ENCODE assay signal across 14 cellular contexts in the genomic region with DNA sequence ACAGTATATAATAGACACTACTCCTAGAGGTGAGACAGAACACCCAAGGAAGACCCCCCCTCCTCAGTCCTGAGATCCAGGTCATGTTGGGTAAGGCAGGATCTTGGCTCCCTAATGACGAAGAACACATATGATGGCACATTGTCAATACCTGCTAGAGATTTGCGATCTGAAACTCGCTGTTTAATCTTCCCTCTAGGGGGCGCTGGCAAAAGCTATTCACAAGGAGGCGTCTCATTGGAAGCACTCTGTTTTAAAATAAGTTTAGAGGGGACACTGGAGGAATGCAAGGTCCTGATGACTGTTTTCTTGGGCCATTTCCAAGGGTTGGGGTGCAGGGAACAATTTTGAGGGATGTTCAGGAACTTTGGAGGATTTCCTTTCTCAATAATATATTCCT.
DNase-seq lines count a peak whose midpoint lies in the region; ATAC-seq, FAIRE-seq and TF ChIP-seq lines count a peak whose summit lies in the region.
"Had no signal": no experiment of that assay in that cellular context is flagged by ENCODE, and none has a peak within 500 bp of the region (broad histone marks: within the 10 kb centered on the region; RNA-seq: fewer than 3 reads in every experiment).

No MANE protein-coding gene starts in this region.

- H3K4me1 ChIP-seq in K562 (replicated peaks in 1 of 2; ENCODE audit: control insufficient read depth in 2 of 2, insufficient read depth in 2 of 2, low read length in 2 of 2), result no peaks in the 10 kb centered on the region
- H3K4me1 ChIP-seq: A549, gastroesophageal sphincter, left lung, spleen had no signal

- in situ Hi-C loops in KBM-7 (cut with MboI; ENCODE audit: low pct_unique_long_range_greater_than_20kb, low sequenced_read_pairs), result no loop called here
- in situ Hi-C loops in K562 (cut with MboI), result no loop called here

- no peaks in the 10 kb centered on the region for H4K20me1 ChIP-seq in K562 (replicated peaks; ENCODE audit: control insufficient read depth, insufficient read depth, low read length)

- H3K36me3 ChIP-seq in K562 (ENCODE audit: control insufficient read depth, insufficient read depth, low read length), result no peaks in the 10 kb centered on the region
- H3K36me3 ChIP-seq: gastroesophageal sphincter, left lung, spleen had no signal

- CTCF ChIA-PET in K562 (lab: Yijun Ruan, JAX; ENCODE audit: low intra/inter-chr PET ratio), result no interaction called here

- no TSS peak for BruUV-seq in K562 (replicated peaks; lab: Mats Ljungman, UMichigan)

- H3K9me3 Mint-ChIP-seq in neural crest cell, result peaks cover 3% of the 10 kb centered on the region

- no peak overlapping the region for H3K27ac Mint-ChIP-seq in neural crest cell (ENCODE audit: unreplicated experiment)
- H3K27ac Mint-ChIP-seq: dendritic cell treated with granulocyte-macrophage colony-stimulating factor and Interleukin-4, amounts not matched to agents 40 ng/mL and 50 ng/mL, for 4 days had no signal

- no peaks in the 10 kb centered on the region for H3K4me1 Mint-ChIP-seq in neural crest cell

- no peak overlapping the region for H3K9ac ChIP-seq in K562 (ENCODE audit: insufficient read depth in 1 of 2, low read depth in 2 of 2, low read length in 2 of 2)

- H3K4me2 ChIP-seq in K562 (ENCODE audit: insufficient read depth, low read length), result no peak overlapping the region
- H3K4me2 ChIP-seq: A549 had no signal

- POLR2A ChIA-PET in K562 (lab: Yijun Ruan, JAX), result no interaction called here

- no peak for TF ChIP-seq POLR2A in K562 (conservative IDR thresholded peaks at IDR 0.05)

- no peak for FAIRE-seq in K562 (lab: Jason Lieb, UNC)
- FAIRE-seq: A549 had no signal

- no peaks in the 10 kb centered on the region for H3K79me2 ChIP-seq in K562 (ENCODE audit: control insufficient read depth, insufficient read depth, low read length)

- no peak overlapping the region for H3K27ac ChIP-seq in K562 (ENCODE audit: extremely low read depth, low read depth, low read length)
- H3K27ac ChIP-seq: A549, gastroesophageal sphincter, left lung, spleen had no signal

- H3K4me3 ChIP-seq in K562, result no peak overlapping the region
- H3K4me3 ChIP-seq: A549, gastroesophageal sphincter, left lung, spleen had no signal

- H2AFZ ChIP-seq in K562 (ENCODE audit: low read depth, low read length), result no peak overlapping the region

- ATAC-seq in K562, result no peak
- ATAC-seq: A549, gastroesophageal sphincter, left lung, Right ventricle myocardium inferior had no signal

- no peaks in the 10 kb centered on the region for H3K36me3 Mint-ChIP-seq in neural crest cell (ENCODE audit: low read depth)

- 0% methylated on average over 5 of the region's 5 CpGs for WGBS in K562 (ENCODE audit: insufficient coverage, low coverage, missing lambda C conversion rate)

- no peak for TF ChIP-seq EP300 in K562 (IDR thresholded peaks at IDR 0.05; ENCODE audit: low read length)

- TF ChIP-seq RAD21 in K562 (CRISPR knock-in tag; conservative IDR thresholded peaks at IDR 0.05 in 1 of 2, IDR thresholded peaks at IDR 0.05 in 1 of 2), result no peak

- no peak overlapping the region for H3K4me3 Mint-ChIP-seq in neural crest cell
- H3K4me3 Mint-ChIP-seq: dendritic cell treated with granulocyte-macrophage colony-stimulating factor and Interleukin-4, amounts not matched to agents 40 ng/mL and 50 ng/mL, for 4 days had no signal

- DNase-seq in NCI-H748 (lab: John Stamatoyannopoulos, UW; ENCODE audit: unreplicated experiment) (peak; percentile 8), NCI-H748 treated with DMSO at 0.1 percent for 48 hours (lab: John Stamatoyannopoulos, UW) (no peak), KBM-7 (peak; percentile 12), K562 (ENCODE audit: extremely low read depth in 1 of 4, low spot score in 3 of 4) (peak in 3 of 4 experiments; percentile 6 to 16 (median 12)), neural crest cell (ENCODE audit: low read depth, low spot score) (no peak), mesenteric fat pad (ENCODE audit: low spot score) (no peak), NCI-H226 (no peak), DMS153 treated with DMSO at 0.1 percent for 48 hours (lab: John Stamatoyannopoulos, UW; ENCODE audit: unreplicated experiment) (no peak)
- DNase-seq: left lung, spleen had no signal

- no peaks in the 10 kb centered on the region for H3K9me1 ChIP-seq in K562 (ENCODE audit: control insufficient read depth, insufficient read depth, low read length)

- no peaks in the 10 kb centered on the region for H3K27me3 ChIP-seq in K562 (ENCODE audit: control insufficient read depth in 2 of 2, insufficient read depth in 2 of 2, low read length in 2 of 2)
- H3K27me3 ChIP-seq: gastroesophageal sphincter, left lung, spleen had no signal

- TF ChIP-seq CTCF in K562 (IDR thresholded peaks at IDR 0.05 in 2 of 3, conservative IDR thresholded peaks at IDR 0.05 in 1 of 3; ENCODE audit: insufficient read depth in 2 of 3, low read depth in 1 of 3, low read length in 3 of 3) (peak in 2 of 3 experiments; percentile 7 to 46; a peak in 1 of 6 replicates), neural crest cell (conservative IDR thresholded peaks at IDR 0.05) (peak; percentile 46)

- H3K27me3 Mint-ChIP-seq in neural crest cell (ENCODE audit: low read depth), result no peaks in the 10 kb centered on the region
- H3K27me3 Mint-ChIP-seq: dendritic cell treated with granulocyte-macrophage colony-stimulating factor and Interleukin-4, amounts not matched to agents 40 ng/mL and 50 ng/mL, for 4 days had no signal

- H3K9me3 ChIP-seq in K562 (replicated peaks; ENCODE audit: control insufficient read depth, insufficient read depth, low read depth, low read length), result no peaks in the 10 kb centered on the region; the same call in 1 of the 2 replicates
- H3K9me3 ChIP-seq: A549, gastroesophageal sphincter had no signal

- intact Hi-C loops in K562 (cut with micrococcal nuclease), result no loop called here

TF ChIP-seq in K562, 482 proteins besides CTCF, POLR2A, EP300 and RAD21:
- TF ChIP-seq COPS2 (conservative IDR thresholded peaks at IDR 0.05) (no peak), ZNF12 (CRISPR knock-in tag; IDR thresholded peaks at IDR 0.05) (no peak), TRIM24 (IDR thresholded peaks at IDR 0.05) (no peak), ZNF583 (CRISPR knock-in tag; IDR thresholded peaks at IDR 0.05) (no peak), NR2F6 (CRISPR knock-in tag; IDR thresholded peaks at IDR 0.05) (no peak), ZNF408 (CRISPR knock-in tag; IDR thresholded peaks at IDR 0.05; ENCODE audit: low read depth) (no peak), ZNF785 (CRISPR knock-in tag; IDR thresholded peaks at IDR 0.05) (no peak), RFX1 (IDR thresholded peaks at IDR 0.05) (no peak)
- TF ChIP-seq, protein P1, sequence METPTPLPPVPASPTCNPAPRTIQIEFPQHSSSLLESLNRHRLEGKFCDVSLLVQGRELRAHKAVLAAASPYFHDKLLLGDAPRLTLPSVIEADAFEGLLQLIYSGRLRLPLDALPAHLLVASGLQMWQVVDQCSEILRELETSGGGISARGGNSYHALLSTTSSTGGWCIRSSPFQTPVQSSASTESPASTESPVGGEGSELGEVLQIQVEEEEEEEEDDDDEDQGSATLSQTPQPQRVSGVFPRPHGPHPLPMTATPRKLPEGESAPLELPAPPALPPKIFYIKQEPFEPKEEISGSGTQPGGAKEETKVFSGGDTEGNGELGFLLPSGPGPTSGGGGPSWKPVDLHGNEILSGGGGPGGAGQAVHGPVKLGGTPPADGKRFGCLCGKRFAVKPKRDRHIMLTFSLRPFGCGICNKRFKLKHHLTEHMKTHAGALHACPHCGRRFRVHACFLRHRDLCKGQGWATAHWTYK (CRISPR knock-in tag; IDR thresholded peaks at IDR 0.05), result no peak
- TF ChIP-seq, protein P2, sequence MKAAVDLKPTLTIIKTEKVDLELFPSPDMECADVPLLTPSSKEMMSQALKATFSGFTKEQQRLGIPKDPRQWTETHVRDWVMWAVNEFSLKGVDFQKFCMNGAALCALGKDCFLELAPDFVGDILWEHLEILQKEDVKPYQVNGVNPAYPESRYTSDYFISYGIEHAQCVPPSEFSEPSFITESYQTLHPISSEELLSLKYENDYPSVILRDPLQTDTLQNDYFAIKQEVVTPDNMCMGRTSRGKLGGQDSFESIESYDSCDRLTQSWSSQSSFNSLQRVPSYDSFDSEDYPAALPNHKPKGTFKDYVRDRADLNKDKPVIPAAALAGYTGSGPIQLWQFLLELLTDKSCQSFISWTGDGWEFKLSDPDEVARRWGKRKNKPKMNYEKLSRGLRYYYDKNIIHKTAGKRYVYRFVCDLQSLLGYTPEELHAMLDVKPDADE (conservative IDR thresholded peaks at IDR 0.05; ENCODE audit: control insufficient read depth, low read depth, low read length), result no peak
- TF ChIP-seq, protein P3, sequence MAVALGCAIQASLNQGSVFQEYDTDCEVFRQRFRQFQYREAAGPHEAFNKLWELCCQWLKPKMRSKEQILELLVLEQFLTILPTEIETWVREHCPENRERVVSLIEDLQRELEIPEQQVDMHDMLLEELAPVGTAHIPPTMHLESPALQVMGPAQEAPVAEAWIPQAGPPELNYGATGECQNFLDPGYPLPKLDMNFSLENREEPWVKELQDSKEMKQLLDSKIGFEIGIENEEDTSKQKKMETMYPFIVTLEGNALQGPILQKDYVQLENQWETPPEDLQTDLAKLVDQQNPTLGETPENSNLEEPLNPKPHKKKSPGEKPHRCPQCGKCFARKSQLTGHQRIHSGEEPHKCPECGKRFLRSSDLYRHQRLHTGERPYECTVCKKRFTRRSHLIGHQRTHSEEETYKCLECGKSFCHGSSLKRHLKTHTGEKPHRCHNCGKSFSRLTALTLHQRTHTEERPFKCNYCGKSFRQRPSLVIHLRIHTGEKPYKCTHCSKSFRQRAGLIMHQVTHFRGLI (CRISPR knock-in tag; IDR thresholded peaks at IDR 0.05), result no peak

Comparison
In these comparisons a context has a peak if more than half of its experiments do, and no peak if none do; other contexts are left out.
1. DNase-seq: peak in NCI-H748 (single experiment), KBM-7 (single experiment) and K562 (3 of 4); none in NCI-H748 treated with DMSO at 0.1 percent for 48 hours (single experiment), neural crest cell (single experiment), mesenteric fat pad (single experiment), NCI-H226 (single experiment) and DMS153 treated with DMSO at 0.1 percent for 48 hours (single experiment).